32 cellular contexts compared by ENCODE assay signal in genomic region chr7:122257056-122257455, GRCh38. TPM values are rescaled to one million over a fixed set of nuclear protein-coding genes. Genes with fewer than 3 reads are reported as not detected.
"Had no signal": no experiment of that assay in that cellular context is flagged by ENCODE, and none has a peak within 500 bp of the region (broad histone marks: within the 10 kb centered on the region; RNA-seq: fewer than 3 reads in every experiment).

No MANE protein-coding gene starts in this region.

- H3K27ac Mint-ChIP-seq: activated B cell treated with CpG ODN at 0.5 μM for 24 hours; activated CD4-positive, alpha-beta memory T cell treated with anti-CD3 and anti-CD28 coated beads, Interleukin-2, amount 10 ng/mL, durations not matched to agents 7 days and 5 days; activated CD4-positive, alpha-beta T cell treated with anti-CD3 and anti-CD28 coated beads, Interleukin-2, amount 10 ng/mL, durations not matched to agents 24 days and 14 days; activated CD8-positive, alpha-beta memory T cell treated with anti-CD3 and anti-CD28 coated beads, Interleukin-2, amount 10 ng/mL, durations not matched to agents 7 days and 5 days; activated CD8-positive, alpha-beta T cell treated with anti-CD3 and anti-CD28 coated beads, Interleukin-2, amount 10 ng/mL, durations not matched to agents 7 days and 5 days; activated naive CD4-positive, alpha-beta T cell treated with anti-CD3 and anti-CD28 coated beads, Interleukin-2, amount 10 ng/mL, durations not matched to agents 7 days and 5 days; activated naive CD4-positive, alpha-beta T cell treated with anti-CD3 and anti-CD28 coated beads, Interleukin-2, amount 50 U/mL, for 24 hours; activated naive CD8-positive, alpha-beta T cell; activated T-cell treated with anti-CD3 and anti-CD28 coated beads, Interleukin-2, amount 50 U/mL, for 24 hours; activated T-helper 2 cell treated with anti-CD3 and anti-CD28 coated beads, Interferon-gamma antibody, Interleukin-2, Interleukin-4, amounts not matched to agents 10 μg/mL and 5 μg/mL and 100 μg/mL, durations not matched to agents 14 hours and 24 hours and 36 hours; T-helper 1 cell treated with Interleukin-12 subunit alpha and Interleukin-12 subunit beta and Interleukin-4 antibody, amounts not matched to agents 30 μg/mL and 1 μg/mL, for 36 hours; T-helper 2 cell treated with Interferon-gamma antibody and Interleukin-4, amounts not matched to agents 5 μg/mL and 100 μg/mL, for 36 hours had no signal

- H3K4me1 Mint-ChIP-seq: activated B cell treated with CpG ODN at 0.5 μM for 24 hours; activated CD4-positive, alpha-beta memory T cell treated with anti-CD3 and anti-CD28 coated beads, Interleukin-2, amount 10 ng/mL, durations not matched to agents 7 days and 5 days; activated CD4-positive, alpha-beta T cell treated with anti-CD3 and anti-CD28 coated beads, Interleukin-2, amount 10 ng/mL, durations not matched to agents 24 days and 14 days; activated CD8-positive, alpha-beta memory T cell treated with anti-CD3 and anti-CD28 coated beads, Interleukin-2, amount 10 ng/mL, durations not matched to agents 7 days and 5 days; activated naive CD4-positive, alpha-beta T cell treated with anti-CD3 and anti-CD28 coated beads, Interleukin-2, amount 10 ng/mL, durations not matched to agents 7 days and 5 days; activated naive CD4-positive, alpha-beta T cell treated with anti-CD3 and anti-CD28 coated beads, Interleukin-2, amount 50 U/mL, for 24 hours had no signal

- H3K9me3 ChIP-seq: adrenal gland, body of pancreas had no signal

- H3K4me3 ChIP-seq: adrenal gland, body of pancreas had no signal

- H3K27ac ChIP-seq: adrenal gland, body of pancreas, VCaP had no signal

- H3K36me3 Mint-ChIP-seq: activated CD8-positive, alpha-beta memory T cell treated with anti-CD3 and anti-CD28 coated beads, Interleukin-2, amount 10 ng/mL, durations not matched to agents 7 days and 5 days; activated naive CD4-positive, alpha-beta T cell treated with anti-CD3 and anti-CD28 coated beads, Interleukin-2, amount 10 ng/mL, durations not matched to agents 7 days and 5 days; activated naive CD4-positive, alpha-beta T cell treated with anti-CD3 and anti-CD28 coated beads, Interleukin-2, amount 50 U/mL, for 24 hours; activated naive CD8-positive, alpha-beta T cell had no signal

- H3K9me3 Mint-ChIP-seq: activated B cell treated with CpG ODN at 0.5 μM for 24 hours; activated CD4-positive, alpha-beta T cell treated with anti-CD3 and anti-CD28 coated beads, Interleukin-2, amount 10 ng/mL, durations not matched to agents 24 days and 14 days; activated naive CD4-positive, alpha-beta T cell treated with anti-CD3 and anti-CD28 coated beads, Interleukin-2, amount 10 ng/mL, durations not matched to agents 7 days and 5 days; activated naive CD4-positive, alpha-beta T cell treated with anti-CD3 and anti-CD28 coated beads, Interleukin-2, amount 50 U/mL, for 24 hours; activated T-cell treated with anti-CD3 and anti-CD28 coated beads, Interleukin-2, amount 50 U/mL, for 24 hours; activated T-helper 2 cell treated with anti-CD3 and anti-CD28 coated beads, Interferon-gamma antibody, Interleukin-2, Interleukin-4, amounts not matched to agents 10 μg/mL and 5 μg/mL and 100 μg/mL, durations not matched to agents 14 hours and 24 hours and 36 hours; T-helper 1 cell treated with Interleukin-12 subunit alpha and Interleukin-12 subunit beta and Interleukin-4 antibody, amounts not matched to agents 30 μg/mL and 1 μg/mL, for 36 hours; T-helper 2 cell treated with Interferon-gamma antibody and Interleukin-4, amounts not matched to agents 5 μg/mL and 100 μg/mL, for 36 hours had no signal

- H3K36me3 ChIP-seq: adrenal gland had no signal

- H3K27me3 ChIP-seq: body of pancreas had no signal

- H3K27me3 Mint-ChIP-seq: activated CD4-positive, alpha-beta memory T cell treated with anti-CD3 and anti-CD28 coated beads, Interleukin-2, amount 10 ng/mL, durations not matched to agents 7 days and 5 days; activated CD4-positive, alpha-beta T cell treated with anti-CD3 and anti-CD28 coated beads, Interleukin-2, amount 10 ng/mL, durations not matched to agents 24 days and 14 days; activated CD8-positive, alpha-beta memory T cell treated with anti-CD3 and anti-CD28 coated beads, Interleukin-2, amount 10 ng/mL, durations not matched to agents 7 days and 5 days; activated naive CD4-positive, alpha-beta T cell treated with anti-CD3 and anti-CD28 coated beads, Interleukin-2, amount 10 ng/mL, durations not matched to agents 7 days and 5 days had no signal

- ATAC-seq: activated CD8-positive, alpha-beta memory T cell treated with anti-CD3 and anti-CD28 coated beads, Interleukin-2, amount 10 ng/mL, durations not matched to agents 7 days and 5 days; activated CD8-positive, alpha-beta T cell treated with anti-CD3 and anti-CD28 coated beads, Interleukin-2, amount 10 ng/mL, durations not matched to agents 7 days and 5 days; body of pancreas had no signal

- H3K4me1 ChIP-seq: adrenal gland, body of pancreas had no signal

- H3K4me3 Mint-ChIP-seq: activated B cell treated with CpG ODN at 0.5 μM for 24 hours; activated CD4-positive, alpha-beta memory T cell treated with anti-CD3 and anti-CD28 coated beads, Interleukin-2, amount 10 ng/mL, durations not matched to agents 7 days and 5 days; activated CD4-positive, alpha-beta T cell treated with anti-CD3 and anti-CD28 coated beads, Interleukin-2, amount 10 ng/mL, durations not matched to agents 24 days and 14 days; activated CD8-positive, alpha-beta memory T cell treated with anti-CD3 and anti-CD28 coated beads, Interleukin-2, amount 10 ng/mL, durations not matched to agents 7 days and 5 days; activated CD8-positive, alpha-beta T cell treated with anti-CD3 and anti-CD28 coated beads, Interleukin-2, amount 10 ng/mL, durations not matched to agents 7 days and 5 days; activated naive CD4-positive, alpha-beta T cell treated with anti-CD3 and anti-CD28 coated beads, Interleukin-2, amount 10 ng/mL, durations not matched to agents 7 days and 5 days; activated naive CD4-positive, alpha-beta T cell treated with anti-CD3 and anti-CD28 coated beads, Interleukin-2, amount 50 U/mL, for 24 hours; activated naive CD8-positive, alpha-beta T cell; activated T-cell treated with anti-CD3 and anti-CD28 coated beads, Interleukin-2, amount 50 U/mL, for 24 hours; T-helper 1 cell treated with Interleukin-12 subunit alpha and Interleukin-12 subunit beta and Interleukin-4 antibody, amounts not matched to agents 30 μg/mL and 1 μg/mL, for 36 hours; T-helper 2 cell treated with Interferon-gamma antibody and Interleukin-4, amounts not matched to agents 5 μg/mL and 100 μg/mL, for 36 hours had no signal

- DNase-seq: activated B cell treated with CpG ODN at 0.5 μM for 24 hours; activated CD4-positive, alpha-beta memory T cell treated with anti-CD3 and anti-CD28 coated beads, Interleukin-2, amount 10 ng/mL, durations not matched to agents 7 days and 5 days; activated CD4-positive, alpha-beta T cell treated with anti-CD3 and anti-CD28 coated beads for 4 hours; activated CD4-positive, alpha-beta T cell treated with anti-CD3 and anti-CD28 coated beads, Interleukin-2, amount 10 ng/mL, durations not matched to agents 24 days and 14 days; activated CD4-positive, alpha-beta T cell treated with anti-CD3 and anti-CD28 coated beads, Interleukin-2, amount 50 U/mL, for 48 hours; activated CD4-positive, CD25-positive, alpha-beta regulatory T cell treated with anti-CD3 and anti-CD28 coated beads, Interleukin-2, amount 50 U/mL, for 72 hours; activated CD8-positive, alpha-beta memory T cell treated with anti-CD3 and anti-CD28 coated beads for 24 hours; activated CD8-positive, alpha-beta memory T cell treated with anti-CD3 and anti-CD28 coated beads, Interleukin-2, amount 10 ng/mL, durations not matched to agents 7 days and 5 days; activated CD8-positive, alpha-beta memory T cell treated with anti-CD3 and anti-CD28 coated beads, Interleukin-2, amount 50 U/mL, for 48 hours; activated CD8-positive, alpha-beta T cell treated with anti-CD3 and anti-CD28 coated beads, Interleukin-2, amount 10 ng/mL, durations not matched to agents 7 days and 5 days; activated effector memory CD4-positive, alpha-beta T cell treated with Interleukin-2 at 50 U/mL for 16 hours; activated gamma-delta T cell; activated naive CD4-positive, alpha-beta T cell treated with anti-CD3 and anti-CD28 coated beads, Interleukin-2, amount 10 ng/mL, durations not matched to agents 7 days and 5 days; activated naive CD4-positive, alpha-beta T cell treated with Interleukin-2 at 50 U/mL for 16 hours; activated T-cell treated with anti-CD3 and anti-CD28 coated beads, Interleukin-2, amount 50 U/mL, for 24 hours; activated T-cell treated with anti-CD3 and anti-CD28 coated beads, Interleukin-2, amount 50 U/mL, for 48 hours; adrenal gland; amniotic stem cell; aorta; body of pancreas; central memory CD4-positive, alpha-beta T cell; SW 1271; T-helper 1 cell; T-helper 2 cell; T-helper 9 cell had no signal

RNA-seq across cellular contexts. Expression of gene FEZF1, which starts 47.5 kb away (rescaled TPM):
- total RNA-seq: activated B cell treated with CpG ODN at 0.5 μM for 24 hours; activated CD4-positive, alpha-beta memory T cell treated with anti-CD3 and anti-CD28 coated beads, Interleukin-2, amount 10 ng/mL, durations not matched to agents 7 days and 5 days; activated CD4-positive, alpha-beta T cell treated with anti-CD3 and anti-CD28 coated beads, Interleukin-2, amount 10 ng/mL, durations not matched to agents 24 days and 14 days; activated CD8-positive, alpha-beta memory T cell treated with anti-CD3 and anti-CD28 coated beads, Interleukin-2, amount 10 ng/mL, durations not matched to agents 7 days and 5 days; activated CD8-positive, alpha-beta T cell treated with anti-CD3 and anti-CD28 coated beads, Interleukin-2, amount 10 ng/mL, durations not matched to agents 7 days and 5 days; activated T-helper 2 cell treated with anti-CD3 and anti-CD28 coated beads, Interferon-gamma antibody, Interleukin-2, Interleukin-4, amounts not matched to agents 10 μg/mL and 5 μg/mL and 100 μg/mL, durations not matched to agents 14 hours and 24 hours and 36 hours; aorta; body of pancreas; cerebellum had no signal
- polyA plus RNA-seq: adrenal gland, aorta had no signal
